ENCODE assay signal across 1 cellular context in the genomic region with DNA sequence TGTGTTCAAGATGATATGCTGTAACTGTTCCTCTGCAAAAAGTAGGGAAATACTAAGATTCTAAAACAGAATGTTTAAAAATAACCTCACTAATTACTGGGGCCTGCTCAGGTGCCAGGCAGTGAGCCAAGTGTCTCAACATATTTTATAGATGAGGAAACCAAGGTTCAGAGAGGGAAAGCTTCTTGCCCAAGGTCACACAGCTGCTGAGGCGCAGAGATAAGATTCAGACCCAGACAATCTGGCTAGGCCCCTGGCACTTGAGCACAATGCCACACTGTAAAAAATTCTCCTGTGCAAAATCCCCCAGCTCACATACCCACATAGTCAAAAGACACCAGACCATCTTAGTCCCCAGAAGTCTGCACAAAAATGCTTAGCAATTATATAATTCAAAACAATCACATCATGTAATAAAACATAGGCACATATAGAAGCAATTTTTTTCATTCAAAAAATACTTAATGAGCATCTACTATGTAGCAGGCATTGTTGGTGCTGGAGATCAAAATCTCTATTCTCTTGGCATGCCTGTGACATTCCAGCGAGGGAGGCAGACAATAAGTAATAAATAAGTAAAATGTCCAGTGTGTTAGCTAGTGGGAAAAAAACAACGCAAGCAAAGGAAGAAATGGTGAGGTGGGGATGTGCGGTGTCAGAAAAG.
A peak's percentile ranks its signal among the peaks of the same experiment; 100 is the strongest.
TF ChIP-seq lines count a peak whose summit lies in the region.

No MANE protein-coding gene starts in this region.

TF ChIP-seq in K562, 482 proteins besides CTCF, POLR2A, EP300 and RAD21:
- TF ChIP-seq, protein P1, sequence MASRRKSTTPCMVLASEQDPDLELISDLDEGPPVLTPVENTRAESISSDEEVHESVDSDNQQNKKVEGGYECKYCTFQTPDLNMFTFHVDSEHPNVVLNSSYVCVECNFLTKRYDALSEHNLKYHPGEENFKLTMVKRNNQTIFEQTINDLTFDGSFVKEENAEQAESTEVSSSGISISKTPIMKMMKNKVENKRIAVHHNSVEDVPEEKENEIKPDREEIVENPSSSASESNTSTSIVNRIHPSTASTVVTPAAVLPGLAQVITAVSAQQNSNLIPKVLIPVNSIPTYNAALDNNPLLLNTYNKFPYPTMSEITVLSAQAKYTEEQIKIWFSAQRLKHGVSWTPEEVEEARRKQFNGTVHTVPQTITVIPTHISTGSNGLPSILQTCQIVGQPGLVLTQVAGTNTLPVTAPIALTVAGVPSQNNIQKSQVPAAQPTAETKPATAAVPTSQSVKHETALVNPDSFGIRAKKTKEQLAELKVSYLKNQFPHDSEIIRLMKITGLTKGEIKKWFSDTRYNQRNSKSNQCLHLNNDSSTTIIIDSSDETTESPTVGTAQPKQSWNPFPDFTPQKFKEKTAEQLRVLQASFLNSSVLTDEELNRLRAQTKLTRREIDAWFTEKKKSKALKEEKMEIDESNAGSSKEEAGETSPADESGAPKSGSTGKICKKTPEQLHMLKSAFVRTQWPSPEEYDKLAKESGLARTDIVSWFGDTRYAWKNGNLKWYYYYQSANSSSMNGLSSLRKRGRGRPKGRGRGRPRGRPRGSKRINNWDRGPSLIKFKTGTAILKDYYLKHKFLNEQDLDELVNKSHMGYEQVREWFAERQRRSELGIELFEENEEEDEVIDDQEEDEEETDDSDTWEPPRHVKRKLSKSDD (conservative IDR thresholded peaks at IDR 0.05; ENCODE audit: low read length) = no peak
- TF ChIP-seq RBM25 (IDR thresholded peaks at IDR 0.05; ENCODE audit: low read depth, low read length, severe bottlenecking) (peak; percentile 76), ZFP36 (IDR thresholded peaks at IDR 0.05; ENCODE audit: low read depth, low read length, partially characterized antibody) (peak; percentile 72)
